In the genomic region with DNA sequence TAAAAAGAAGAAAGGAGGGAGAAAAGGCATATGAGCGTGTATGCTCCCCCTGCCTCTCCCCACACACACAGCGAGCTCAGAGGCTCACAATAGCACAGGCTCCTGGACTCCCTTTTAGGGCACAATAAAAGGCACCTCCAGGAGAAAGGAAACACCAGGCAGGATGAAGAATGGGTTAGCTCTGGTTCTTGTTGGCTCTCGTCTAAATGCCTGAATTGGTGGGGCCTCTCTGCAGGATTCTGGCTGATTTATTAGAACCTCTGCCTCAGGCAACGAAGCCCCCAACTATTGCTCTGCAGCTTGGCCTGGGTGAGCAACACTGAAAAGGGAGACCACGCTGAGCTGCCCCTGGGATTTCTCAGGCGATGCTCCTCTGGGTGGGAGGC, we compare ENCODE assay signal across 24 cellular contexts.
DNase-seq lines count a peak whose midpoint lies in the region; ATAC-seq and TF ChIP-seq lines count a peak whose summit lies in the region.
"Had no signal": no experiment of that assay in that cellular context is flagged by ENCODE, and none has a peak within 500 bp of the region (broad histone marks: within the 10 kb centered on the region; RNA-seq: fewer than 3 reads in every experiment).

No MANE protein-coding gene starts in this region.

- H3K9ac ChIP-seq in neural cell (ENCODE audit: low read length), result peak overlapping the region; percentile 59

- H3K27me3 ChIP-seq in neural cell (ENCODE audit: insufficient read depth, low read depth, low read length), result no peaks in the 10 kb centered on the region
- H3K27me3 ChIP-seq: SJSA1, testis had no signal

- H3K27ac Mint-ChIP-seq in WTC11 (no peak overlapping the region; the same call in 1 of the 2 replicates), T-helper 17 cell (no peak overlapping the region)
- H3K27ac Mint-ChIP-seq: activated CD4-positive, alpha-beta T cell treated with anti-CD3 and anti-CD28 coated beads, Interleukin-2, amount 10 ng/mL, durations not matched to agents 24 days and 14 days; activated CD8-positive, alpha-beta memory T cell treated with anti-CD3 and anti-CD28 coated beads, Interleukin-2, amount 10 ng/mL, durations not matched to agents 7 days and 5 days; activated naive CD4-positive, alpha-beta T cell treated with anti-CD3 and anti-CD28 coated beads, Interleukin-2, amount 50 U/mL, for 24 hours; activated T-helper 1 cell treated with anti-CD3 and anti-CD28 coated beads, Interleukin-12 subunit alpha, Interleukin-12 subunit beta, Interleukin-2, Interleukin-4 antibody, amounts not matched to agents 30 ng/mL and 10 ng/mL and 1 ng/mL, durations not matched to agents 14 hours and 24 hours and 36 hours; CD4-positive, CD25-positive, alpha-beta regulatory T cell; immature natural killer cell; stimulated activated naive B cell treated with anti-CD40 and anti-IgM and Interleukin-4, amounts not matched to agents 10 μg/mL and 1 μg/mL and 100 μg/mL, for 72 hours had no signal

- H3K36me3 ChIP-seq in neural cell (ENCODE audit: insufficient read depth, low read length), result no peaks in the 10 kb centered on the region
- H3K36me3 ChIP-seq: SJSA1 had no signal

- TF ChIP-seq EP300 in neural cell (conservative IDR thresholded peaks at IDR 0.05; ENCODE audit: poor library complexity, severe bottlenecking), result no peak

- TF ChIP-seq RAD21 in neural cell (conservative IDR thresholded peaks at IDR 0.05), result no peak

- peak overlapping the region; percentile 83 for H3K27ac ChIP-seq in neural cell (ENCODE audit: low read length)
- H3K27ac ChIP-seq: SJSA1, testis had no signal

- POLR2A ChIA-PET in WTC11 (lab: Charles Lee), result no interaction called here

- no peaks in the 10 kb centered on the region for H3K9me3 ChIP-seq in neural cell (ENCODE audit: low read length)
- no peaks in the 10 kb centered on the region for H3K9me3 ChIP-seq in T-helper 17 cell (ENCODE audit: control insufficient read depth, low read length, poor library complexity, severe bottlenecking)
- H3K9me3 ChIP-seq: SJSA1, testis had no signal

- peak overlapping the region; percentile 17 for H3K4me2 ChIP-seq in neural cell (ENCODE audit: low read length)

- H3K9me3 Mint-ChIP-seq in WTC11, result no peaks in the 10 kb centered on the region; the same call in 1 of the 2 replicates
- H3K9me3 Mint-ChIP-seq: activated CD4-positive, alpha-beta T cell treated with anti-CD3 and anti-CD28 coated beads, Interleukin-2, amount 10 ng/mL, durations not matched to agents 24 days and 14 days; activated naive CD4-positive, alpha-beta T cell treated with anti-CD3 and anti-CD28 coated beads, Interleukin-2, amount 50 U/mL, for 24 hours; activated T-helper 1 cell treated with anti-CD3 and anti-CD28 coated beads, Interleukin-12 subunit alpha, Interleukin-12 subunit beta, Interleukin-2, Interleukin-4 antibody, amounts not matched to agents 30 ng/mL and 10 ng/mL and 1 ng/mL, durations not matched to agents 14 hours and 24 hours and 36 hours; central memory CD8-positive, alpha-beta T cell; stimulated activated naive B cell treated with anti-CD40 and anti-IgM and Interleukin-4, amounts not matched to agents 10 μg/mL and 1 μg/mL and 100 μg/mL, for 72 hours had no signal

- no peaks in the 10 kb centered on the region for H4K20me1 ChIP-seq in neural cell (ENCODE audit: insufficient read depth)

- CTCF ChIA-PET in WTC11 (lab: Charles Lee), result no interaction called here

- peak; percentile 99 for DNase-seq in NCI-H1092 treated with DMSO at 0.1 percent for 48 hours (lab: John Stamatoyannopoulos, UW)
- peak; percentile 93 for DNase-seq in NCI-H2081 treated with DMSO at 0.1 percent for 48 hours (lab: John Stamatoyannopoulos, UW)
- DNase-seq in WTC11 (ENCODE audit: low spot score), result no peak
- DNase-seq in T-helper 17 cell, result no peak
- no peak for DNase-seq in cerebellar cortex (ENCODE audit: low spot score)
- no peak for DNase-seq in COLO829 (ENCODE audit: low spot score)
- DNase-seq: activated CD4-positive, alpha-beta T cell treated with anti-CD3 and anti-CD28 coated beads, Interleukin-2, amount 10 ng/mL, durations not matched to agents 24 days and 14 days; activated CD8-positive, alpha-beta memory T cell treated with anti-CD3 and anti-CD28 coated beads, Interleukin-2, amount 10 ng/mL, durations not matched to agents 7 days and 5 days; CD4-positive, CD25-positive, alpha-beta regulatory T cell; DMS 273 treated with DMSO at 0.1 percent for 48 hours; immature natural killer cell; KG1; stimulated activated CD4-positive, alpha-beta T cell treated with anti-CD3 and anti-CD28 coated beads, Interleukin-2, amount 100 ng/mL, for 48 hours; stimulated activated naive B cell treated with anti-CD40 and anti-IgM and Interleukin-4, amounts not matched to agents 10 μg/mL and 1 μg/mL and 100 μg/mL, for 72 hours; T-helper 2 cell; testis had no signal

- H3K4me3 ChIP-seq in neural cell (ENCODE audit: low read length), result peak overlapping the region; percentile 30
- H3K4me3 ChIP-seq: SJSA1, smooth muscle cell, testis had no signal

- H2AFZ ChIP-seq in neural cell (ENCODE audit: low read depth, low read length), result peak overlapping the region; percentile 37

- no peaks in the 10 kb centered on the region for H3K79me2 ChIP-seq in neural cell (replicated peaks; ENCODE audit: insufficient read depth, low read length)

- TF ChIP-seq CTCF in WTC11 (IDR thresholded peaks at IDR 0.05), result no peak
- TF ChIP-seq CTCF in neural cell (IDR thresholded peaks at IDR 0.05; ENCODE audit: poor library complexity, severe bottlenecking), result no peak

- no peaks in the 10 kb centered on the region for H3K9me2 ChIP-seq in neural cell (ENCODE audit: insufficient read depth, low read length)

- H3K4me3 Mint-ChIP-seq in WTC11, result no peak overlapping the region
- no peak overlapping the region for H3K4me3 Mint-ChIP-seq in T-helper 17 cell
- H3K4me3 Mint-ChIP-seq: activated CD4-positive, alpha-beta T cell treated with anti-CD3 and anti-CD28 coated beads, Interleukin-2, amount 10 ng/mL, durations not matched to agents 24 days and 14 days; activated CD8-positive, alpha-beta memory T cell treated with anti-CD3 and anti-CD28 coated beads, Interleukin-2, amount 10 ng/mL, durations not matched to agents 7 days and 5 days; activated naive CD4-positive, alpha-beta T cell treated with anti-CD3 and anti-CD28 coated beads, Interleukin-2, amount 50 U/mL, for 24 hours; activated T-helper 1 cell treated with anti-CD3 and anti-CD28 coated beads, Interleukin-12 subunit alpha, Interleukin-12 subunit beta, Interleukin-2, Interleukin-4 antibody, amounts not matched to agents 30 ng/mL and 10 ng/mL and 1 ng/mL, durations not matched to agents 14 hours and 24 hours and 36 hours; CD4-positive, CD25-positive, alpha-beta regulatory T cell; central memory CD8-positive, alpha-beta T cell; immature natural killer cell; stimulated activated naive B cell treated with anti-CD40 and anti-IgM and Interleukin-4, amounts not matched to agents 10 μg/mL and 1 μg/mL and 100 μg/mL, for 72 hours had no signal

- H3K27me3 Mint-ChIP-seq in WTC11 (ENCODE audit: low read depth) (no peaks in the 10 kb centered on the region), T-helper 17 cell (peaks cover 10% of the 10 kb centered on the region)
- H3K27me3 Mint-ChIP-seq: activated CD8-positive, alpha-beta memory T cell treated with anti-CD3 and anti-CD28 coated beads, Interleukin-2, amount 10 ng/mL, durations not matched to agents 7 days and 5 days; CD4-positive, CD25-positive, alpha-beta regulatory T cell; central memory CD8-positive, alpha-beta T cell had no signal

- H3K4me1 Mint-ChIP-seq in WTC11, result peaks cover 19% of the 10 kb centered on the region
- no peaks in the 10 kb centered on the region for H3K4me1 Mint-ChIP-seq in T-helper 17 cell
- H3K4me1 Mint-ChIP-seq: activated CD4-positive, alpha-beta T cell treated with anti-CD3 and anti-CD28 coated beads, Interleukin-2, amount 10 ng/mL, durations not matched to agents 24 days and 14 days; activated CD8-positive, alpha-beta memory T cell treated with anti-CD3 and anti-CD28 coated beads, Interleukin-2, amount 10 ng/mL, durations not matched to agents 7 days and 5 days; activated naive CD4-positive, alpha-beta T cell treated with anti-CD3 and anti-CD28 coated beads, Interleukin-2, amount 50 U/mL, for 24 hours; CD4-positive, CD25-positive, alpha-beta regulatory T cell; central memory CD8-positive, alpha-beta T cell; immature natural killer cell; stimulated activated naive B cell treated with anti-CD40 and anti-IgM and Interleukin-4, amounts not matched to agents 10 μg/mL and 1 μg/mL and 100 μg/mL, for 72 hours had no signal

- peak; percentile 73 for ATAC-seq in WTC11
- no peak for ATAC-seq in T-helper 17 cell
- no peak for ATAC-seq in GM19467 (IDR thresholded peaks at IDR 0.05; ENCODE audit: unreplicated experiment)
- ATAC-seq: activated CD8-positive, alpha-beta memory T cell treated with anti-CD3 and anti-CD28 coated beads, Interleukin-2, amount 10 ng/mL, durations not matched to agents 7 days and 5 days; Panc1; stimulated activated naive B cell treated with anti-CD40 and anti-IgM and Interleukin-4, amounts not matched to agents 10 μg/mL and 1 μg/mL and 100 μg/mL, for 72 hours had no signal

- H3K36me3 Mint-ChIP-seq in WTC11, result no peaks in the 10 kb centered on the region
- H3K36me3 Mint-ChIP-seq in T-helper 17 cell (ENCODE audit: low read depth), result no peaks in the 10 kb centered on the region
- H3K36me3 Mint-ChIP-seq: activated CD8-positive, alpha-beta memory T cell treated with anti-CD3 and anti-CD28 coated beads, Interleukin-2, amount 10 ng/mL, durations not matched to agents 7 days and 5 days; activated naive CD4-positive, alpha-beta T cell treated with anti-CD3 and anti-CD28 coated beads, Interleukin-2, amount 50 U/mL, for 24 hours; CD4-positive, CD25-positive, alpha-beta regulatory T cell; stimulated activated naive B cell treated with anti-CD40 and anti-IgM and Interleukin-4, amounts not matched to agents 10 μg/mL and 1 μg/mL and 100 μg/mL, for 72 hours had no signal

- H3F3A ChIP-seq in neural cell (ENCODE audit: insufficient read depth, low read length, poor library complexity, severe bottlenecking), result no peaks in the 10 kb centered on the region

TF ChIP-seq in WTC11, 78 proteins besides CTCF, POLR2A, EP300 and RAD21 (continues in another document):
- TF ChIP-seq, protein P1, sequence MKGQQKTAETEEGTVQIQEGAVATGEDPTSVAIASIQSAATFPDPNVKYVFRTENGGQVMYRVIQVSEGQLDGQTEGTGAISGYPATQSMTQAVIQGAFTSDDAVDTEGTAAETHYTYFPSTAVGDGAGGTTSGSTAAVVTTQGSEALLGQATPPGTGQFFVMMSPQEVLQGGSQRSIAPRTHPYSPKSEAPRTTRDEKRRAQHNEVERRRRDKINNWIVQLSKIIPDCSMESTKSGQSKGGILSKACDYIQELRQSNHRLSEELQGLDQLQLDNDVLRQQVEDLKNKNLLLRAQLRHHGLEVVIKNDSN (CRISPR knock-in tag; IDR thresholded peaks at IDR 0.05), result no peak

TF ChIP-seq in neural cell, 6 proteins besides CTCF, POLR2A, EP300 and RAD21 (continues in another document):
- TF ChIP-seq MXI1 (conservative IDR thresholded peaks at IDR 0.05; ENCODE audit: poor library complexity, severe bottlenecking) (no peak), TAF1 (IDR thresholded peaks at IDR 0.05; ENCODE audit: low read depth) (no peak)

Comparison
In these comparisons a context has a peak if more than half of its experiments do, and no peak if none do; other contexts are left out.
1. DNase-seq: peak in NCI-H1092 treated with DMSO at 0.1 percent for 48 hours (single experiment) and NCI-H2081 treated with DMSO at 0.1 percent for 48 hours (single experiment); none in WTC11 (single experiment), T-helper 17 cell (0 of 3), cerebellar cortex (single experiment) and COLO829 (single experiment).